8 cellular contexts compared by ENCODE assay signal in the genomic region with DNA sequence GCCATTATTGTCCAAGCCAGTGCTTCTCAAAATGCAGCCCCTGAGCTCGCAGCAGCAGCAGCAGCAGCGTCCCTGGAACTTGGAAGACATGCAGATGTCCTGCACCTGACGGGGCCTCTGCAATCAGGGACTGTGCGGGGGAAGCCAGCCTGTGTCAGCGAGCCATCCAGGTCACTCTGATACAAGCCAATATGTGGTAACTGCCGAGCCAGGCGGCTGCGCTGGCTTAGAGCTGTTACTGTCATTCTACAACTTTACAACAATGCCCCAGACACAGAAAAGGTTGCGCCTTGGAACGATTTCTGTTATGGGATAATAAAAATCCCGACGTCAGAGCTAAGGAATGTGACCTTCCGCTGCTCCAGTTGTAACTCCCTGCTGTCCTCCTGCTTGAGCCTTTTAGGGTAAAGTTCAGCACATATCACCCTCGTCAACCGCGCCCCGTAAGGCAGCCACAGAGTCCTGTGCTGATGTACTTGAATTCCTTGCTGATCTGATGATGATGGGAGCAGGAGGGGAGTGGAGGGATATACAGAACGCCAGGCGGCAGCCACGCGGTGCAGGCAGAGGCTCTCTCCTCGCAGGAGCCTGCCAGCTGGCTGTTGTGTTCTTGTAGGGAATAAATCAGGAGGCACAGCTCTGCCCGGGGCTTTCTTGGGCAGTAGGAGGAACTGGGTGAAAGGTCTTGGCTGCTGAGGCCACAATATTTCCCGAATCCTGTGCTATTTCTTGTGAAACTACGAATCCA. TPM values are rescaled to one million over a fixed set of nuclear protein-coding genes. Genes with fewer than 3 reads are reported as not detected.
DNase-seq lines count a peak whose midpoint lies in the region; ATAC-seq and TF ChIP-seq lines count a peak whose summit lies in the region.

No MANE protein-coding gene starts in this region.

- 2 to 3% methylated on average over 25 of the region's 25 CpGs for WGBS in aorta, 2 donors

- DNase-seq in ELF-1 (ENCODE audit: low read depth, low spot score), result peak; percentile 93
- peak; percentile 83 for DNase-seq in mucosa of gallbladder (ENCODE audit: low spot score)
- DNase-seq in aorta, result peak; percentile 85 to 93
- no peak for DNase-seq in NCI-H2029 treated with DMSO at 0.1 percent for 48 hours (lab: John Stamatoyannopoulos, UW)

- no peaks in the 10 kb centered on the region for H3K9me3 ChIP-seq in aorta (ENCODE audit: control insufficient read depth, low read length)

- intact Hi-C loops in aorta (cut with DNase I), result loop anchor here (5.0 to 10.0 kb wide), 4 partner anchors 55 to 297 kb away; a partner anchor contains a TSS

- no peak overlapping the region for H3K4me3 ChIP-seq in aorta (ENCODE audit: low read length in 2 of 2)

- ATAC-seq in esophagus mucosa (peak; percentile 73), aorta (ENCODE audit: low FRiP score) (peak; percentile 93), HG03280 (IDR thresholded peaks at IDR 0.05; ENCODE audit: unreplicated experiment) (no peak), HG03565 (IDR thresholded peaks at IDR 0.05; ENCODE audit: unreplicated experiment) (no peak)

- H3K36me3 ChIP-seq in aorta (ENCODE audit: control insufficient read depth in 1 of 2, insufficient read depth in 2 of 2, low read length in 1 of 2), result no peaks in the 10 kb centered on the region

- H3K27me3 ChIP-seq in aorta (ENCODE audit: control insufficient read depth in 1 of 2, insufficient read depth in 2 of 2, low read length in 1 of 2), result no peaks in the 10 kb centered on the region

- peak overlapping the region in 1 of 2 donors; percentile 85 for H3K27ac ChIP-seq in aorta (ENCODE audit: low read depth in 1 of 2, low read length in 2 of 2)

- no peaks in the 10 kb centered on the region for H3K4me1 ChIP-seq in aorta (ENCODE audit: control insufficient read depth in 1 of 2, insufficient read depth in 2 of 2, low read length in 2 of 2)

TF ChIP-seq in PFSK-1, 5 proteins besides CTCF, POLR2A, EP300 and RAD21:
- TF ChIP-seq SIN3A (IDR thresholded peaks at IDR 0.05; ENCODE audit: borderline replicate concordance, insufficient read depth, low read length) (peak; percentile 33; the same call in 1 of the 2 replicates), TAF1 (IDR thresholded peaks at IDR 0.05; ENCODE audit: borderline replicate concordance, insufficient read depth, low read length) (no peak), POLR2AphosphoS5 (IDR thresholded peaks at IDR 0.05; ENCODE audit: low read depth, low read length) (no peak), FOXP2 (optimal IDR thresholded peaks at IDR 0.05; ENCODE audit: borderline replicate concordance, extremely low read depth, extremely low read length, insufficient read depth) (no peak)
- TF ChIP-seq, protein P1, sequence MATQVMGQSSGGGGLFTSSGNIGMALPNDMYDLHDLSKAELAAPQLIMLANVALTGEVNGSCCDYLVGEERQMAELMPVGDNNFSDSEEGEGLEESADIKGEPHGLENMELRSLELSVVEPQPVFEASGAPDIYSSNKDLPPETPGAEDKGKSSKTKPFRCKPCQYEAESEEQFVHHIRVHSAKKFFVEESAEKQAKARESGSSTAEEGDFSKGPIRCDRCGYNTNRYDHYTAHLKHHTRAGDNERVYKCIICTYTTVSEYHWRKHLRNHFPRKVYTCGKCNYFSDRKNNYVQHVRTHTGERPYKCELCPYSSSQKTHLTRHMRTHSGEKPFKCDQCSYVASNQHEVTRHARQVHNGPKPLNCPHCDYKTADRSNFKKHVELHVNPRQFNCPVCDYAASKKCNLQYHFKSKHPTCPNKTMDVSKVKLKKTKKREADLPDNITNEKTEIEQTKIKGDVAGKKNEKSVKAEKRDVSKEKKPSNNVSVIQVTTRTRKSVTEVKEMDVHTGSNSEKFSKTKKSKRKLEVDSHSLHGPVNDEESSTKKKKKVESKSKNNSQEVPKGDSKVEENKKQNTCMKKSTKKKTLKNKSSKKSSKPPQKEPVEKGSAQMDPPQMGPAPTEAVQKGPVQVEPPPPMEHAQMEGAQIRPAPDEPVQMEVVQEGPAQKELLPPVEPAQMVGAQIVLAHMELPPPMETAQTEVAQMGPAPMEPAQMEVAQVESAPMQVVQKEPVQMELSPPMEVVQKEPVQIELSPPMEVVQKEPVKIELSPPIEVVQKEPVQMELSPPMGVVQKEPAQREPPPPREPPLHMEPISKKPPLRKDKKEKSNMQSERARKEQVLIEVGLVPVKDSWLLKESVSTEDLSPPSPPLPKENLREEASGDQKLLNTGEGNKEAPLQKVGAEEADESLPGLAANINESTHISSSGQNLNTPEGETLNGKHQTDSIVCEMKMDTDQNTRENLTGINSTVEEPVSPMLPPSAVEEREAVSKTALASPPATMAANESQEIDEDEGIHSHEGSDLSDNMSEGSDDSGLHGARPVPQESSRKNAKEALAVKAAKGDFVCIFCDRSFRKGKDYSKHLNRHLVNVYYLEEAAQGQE (IDR thresholded peaks at IDR 0.05; ENCODE audit: insufficient read depth in 1 of 2, low read depth in 2 of 2, low read length in 2 of 2), result 0 out of 4 replicates have a peak, but pooled peaks of 1 of the 2 experiments have one; percentile 7

RNA-seq across cellular contexts. Expression of a gene that starts 20.0 kb away (rescaled TPM):
- polyA plus RNA-seq in PFSK-1 (2012; ENCODE audit: insufficient read length, low read depth), result not detected
- total RNA-seq in esophagus mucosa (not detected), mucosa of gallbladder (0.43 TPM), aorta (1 to 10 TPM in 1 of 2 donors, under 1 TPM in 1; 0.84 to 1.7 TPM)
- polyA plus RNA-seq in aorta, result 1 to 10 TPM in 1 of 2 donors, under 1 TPM in 1; 0.56 to 1.4 TPM

RNA-seq across cellular contexts. Expression of a gene that starts 50.1 kb away (rescaled TPM):
- polyA plus RNA-seq in PFSK-1 (2012; ENCODE audit: insufficient read length, low read depth), result 0.46 TPM
- 0.48 TPM for total RNA-seq in esophagus mucosa
- 2.9 TPM for total RNA-seq in mucosa of gallbladder
- total RNA-seq in aorta, result 1 to 10 TPM; 2.8 to 4.4 TPM
- polyA plus RNA-seq in aorta, result under 1 TPM in 1 of 2 donors, not detected in 1; 0.18 TPM

RNA-seq across cellular contexts. Expression of a gene that starts 59.8 kb away (rescaled TPM):
- 72.2 TPM for polyA plus RNA-seq in PFSK-1 (2012; ENCODE audit: insufficient read length, low read depth)
- 48.4 TPM for total RNA-seq in esophagus mucosa
- total RNA-seq in mucosa of gallbladder, result 75.2 TPM
- total RNA-seq in aorta, result 100 to 1,000 TPM in 1 of 2 donors, 10 to 100 TPM in 1; 78.8 to 107 TPM
- polyA plus RNA-seq in aorta, result 100 to 1,000 TPM; 108 to 122 TPM

Comparison
In these comparisons a context has a peak if more than half of its experiments do, and no peak if none do; other contexts are left out.
1. ATAC-seq: peak in esophagus mucosa (single experiment) and aorta (single experiment); none in HG03280 (single experiment) and HG03565 (single experiment).